38 cellular contexts compared by ENCODE assay signal in genomic region chr10:129400426-129400825, GRCh38.
"Had no signal": no experiment of that assay in that cellular context is flagged by ENCODE, and none has a peak within 500 bp of the region (broad histone marks: within the 10 kb centered on the region; RNA-seq: fewer than 3 reads in every experiment).

No MANE protein-coding gene starts in this region.

- H3K4me1 ChIP-seq: ascending aorta had no signal

- H3K4me3 ChIP-seq: ascending aorta, cardiac muscle cell had no signal

- H3K27ac Mint-ChIP-seq: activated CD4-positive, alpha-beta memory T cell treated with anti-CD3 and anti-CD28 coated beads, Interleukin-2, amount 10 ng/mL, durations not matched to agents 7 days and 5 days; activated CD4-positive, alpha-beta T cell treated with anti-CD3 and anti-CD28 coated beads for 36 hours; activated CD4-positive, alpha-beta T cell treated with anti-CD3 and anti-CD28 coated beads, Interleukin-2, amount 10 ng/mL, durations not matched to agents 7 days and 5 days; activated CD8-positive, alpha-beta memory T cell treated with anti-CD3 and anti-CD28 coated beads, Interleukin-2, amount 10 ng/mL, durations not matched to agents 7 days and 5 days; activated CD8-positive, alpha-beta T cell treated with anti-CD3 and anti-CD28 coated beads, Interleukin-2, amount 10 ng/mL, durations not matched to agents 7 days and 5 days; activated naive CD4-positive, alpha-beta T cell treated with anti-CD3 and anti-CD28 coated beads, Interleukin-2, amount 10 ng/mL, durations not matched to agents 7 days and 5 days; activated naive CD4-positive, alpha-beta T cell treated with anti-CD3 and anti-CD28 coated beads, Interleukin-2, amount 50 U/mL, for 24 hours; activated naive CD8-positive, alpha-beta T cell; activated naive CD8-positive, alpha-beta T cell treated with anti-CD3 and anti-CD28 coated beads, Interleukin-2, amount 10 ng/mL, durations not matched to agents 7 days and 5 days; activated naive CD8-positive, alpha-beta T cell treated with anti-CD3 and anti-CD28 coated beads, Interleukin-2, amount 50 U/mL, for 24 hours; activated T-cell treated with anti-CD3 and anti-CD28 coated beads, Interleukin-2, amount 50 U/mL, for 24 hours; activated T-helper 2 cell treated with anti-CD3 and anti-CD28 coated beads, Interferon-gamma antibody, Interleukin-2, Interleukin-4, amounts not matched to agents 10 μg/mL and 5 μg/mL and 100 μg/mL, durations not matched to agents 14 hours and 24 hours and 36 hours; brain; T-helper 1 cell treated with Interleukin-12 subunit alpha and Interleukin-12 subunit beta and Interleukin-4 antibody, amounts not matched to agents 30 μg/mL and 1 μg/mL, for 36 hours; T-helper 2 cell treated with Interferon-gamma antibody and Interleukin-4, amounts not matched to agents 5 μg/mL and 100 μg/mL, for 36 hours; WTC11 had no signal

- H3K9me3 ChIP-seq: ascending aorta had no signal

- H3K27ac ChIP-seq: ascending aorta, cardiac muscle cell, VCaP had no signal

- H3K27me3 Mint-ChIP-seq: activated CD4-positive, alpha-beta memory T cell treated with anti-CD3 and anti-CD28 coated beads, Interleukin-2, amount 10 ng/mL, durations not matched to agents 7 days and 5 days; activated CD4-positive, alpha-beta T cell treated with anti-CD3 and anti-CD28 coated beads for 36 hours; activated CD4-positive, alpha-beta T cell treated with anti-CD3 and anti-CD28 coated beads, Interleukin-2, amount 10 ng/mL, durations not matched to agents 7 days and 5 days; activated CD8-positive, alpha-beta memory T cell treated with anti-CD3 and anti-CD28 coated beads, Interleukin-2, amount 10 ng/mL, durations not matched to agents 7 days and 5 days; activated naive CD4-positive, alpha-beta T cell treated with anti-CD3 and anti-CD28 coated beads, Interleukin-2, amount 10 ng/mL, durations not matched to agents 7 days and 5 days; activated naive CD4-positive, alpha-beta T cell treated with anti-CD3 and anti-CD28 coated beads, Interleukin-2, amount 50 U/mL, for 24 hours; activated naive CD8-positive, alpha-beta T cell; activated naive CD8-positive, alpha-beta T cell treated with anti-CD3 and anti-CD28 coated beads, Interleukin-2, amount 10 ng/mL, durations not matched to agents 7 days and 5 days; activated naive CD8-positive, alpha-beta T cell treated with anti-CD3 and anti-CD28 coated beads, Interleukin-2, amount 50 U/mL, for 24 hours had no signal

- H3K36me3 ChIP-seq: ascending aorta, cardiac muscle cell had no signal

- H3K4me1 Mint-ChIP-seq: activated CD4-positive, alpha-beta memory T cell treated with anti-CD3 and anti-CD28 coated beads, Interleukin-2, amount 10 ng/mL, durations not matched to agents 7 days and 5 days; activated CD4-positive, alpha-beta T cell treated with anti-CD3 and anti-CD28 coated beads for 36 hours; activated CD4-positive, alpha-beta T cell treated with anti-CD3 and anti-CD28 coated beads, Interleukin-2, amount 10 ng/mL, durations not matched to agents 7 days and 5 days; activated CD8-positive, alpha-beta memory T cell treated with anti-CD3 and anti-CD28 coated beads, Interleukin-2, amount 10 ng/mL, durations not matched to agents 7 days and 5 days; activated naive CD4-positive, alpha-beta T cell treated with anti-CD3 and anti-CD28 coated beads, Interleukin-2, amount 10 ng/mL, durations not matched to agents 7 days and 5 days; activated naive CD4-positive, alpha-beta T cell treated with anti-CD3 and anti-CD28 coated beads, Interleukin-2, amount 50 U/mL, for 24 hours; activated naive CD8-positive, alpha-beta T cell treated with anti-CD3 and anti-CD28 coated beads, Interleukin-2, amount 10 ng/mL, durations not matched to agents 7 days and 5 days; activated naive CD8-positive, alpha-beta T cell treated with anti-CD3 and anti-CD28 coated beads, Interleukin-2, amount 50 U/mL, for 24 hours; central memory CD8-positive, alpha-beta T cell had no signal

- FAIRE-seq: bronchial epithelial cell, TTC549 had no signal

- H3K4me3 Mint-ChIP-seq: activated CD4-positive, alpha-beta memory T cell treated with anti-CD3 and anti-CD28 coated beads, Interleukin-2, amount 10 ng/mL, durations not matched to agents 7 days and 5 days; activated CD4-positive, alpha-beta T cell treated with anti-CD3 and anti-CD28 coated beads for 36 hours; activated CD4-positive, alpha-beta T cell treated with anti-CD3 and anti-CD28 coated beads, Interleukin-2, amount 10 ng/mL, durations not matched to agents 7 days and 5 days; activated CD8-positive, alpha-beta memory T cell treated with anti-CD3 and anti-CD28 coated beads, Interleukin-2, amount 10 ng/mL, durations not matched to agents 7 days and 5 days; activated CD8-positive, alpha-beta T cell treated with anti-CD3 and anti-CD28 coated beads, Interleukin-2, amount 10 ng/mL, durations not matched to agents 7 days and 5 days; activated naive CD4-positive, alpha-beta T cell treated with anti-CD3 and anti-CD28 coated beads, Interleukin-2, amount 10 ng/mL, durations not matched to agents 7 days and 5 days; activated naive CD4-positive, alpha-beta T cell treated with anti-CD3 and anti-CD28 coated beads, Interleukin-2, amount 50 U/mL, for 24 hours; activated naive CD8-positive, alpha-beta T cell; activated naive CD8-positive, alpha-beta T cell treated with anti-CD3 and anti-CD28 coated beads, Interleukin-2, amount 10 ng/mL, durations not matched to agents 7 days and 5 days; activated naive CD8-positive, alpha-beta T cell treated with anti-CD3 and anti-CD28 coated beads, Interleukin-2, amount 50 U/mL, for 24 hours; activated T-cell treated with anti-CD3 and anti-CD28 coated beads, Interleukin-2, amount 50 U/mL, for 24 hours; brain; central memory CD8-positive, alpha-beta T cell; T-helper 1 cell treated with Interleukin-12 subunit alpha and Interleukin-12 subunit beta and Interleukin-4 antibody, amounts not matched to agents 30 μg/mL and 1 μg/mL, for 36 hours; T-helper 2 cell treated with Interferon-gamma antibody and Interleukin-4, amounts not matched to agents 5 μg/mL and 100 μg/mL, for 36 hours; WTC11 had no signal

- H3K27me3 ChIP-seq: ascending aorta, cardiac muscle cell had no signal

- H3K36me3 Mint-ChIP-seq: activated CD8-positive, alpha-beta memory T cell treated with anti-CD3 and anti-CD28 coated beads, Interleukin-2, amount 10 ng/mL, durations not matched to agents 7 days and 5 days; activated naive CD4-positive, alpha-beta T cell treated with anti-CD3 and anti-CD28 coated beads, Interleukin-2, amount 10 ng/mL, durations not matched to agents 7 days and 5 days; activated naive CD4-positive, alpha-beta T cell treated with anti-CD3 and anti-CD28 coated beads, Interleukin-2, amount 50 U/mL, for 24 hours; activated naive CD8-positive, alpha-beta T cell; activated naive CD8-positive, alpha-beta T cell treated with anti-CD3 and anti-CD28 coated beads, Interleukin-2, amount 10 ng/mL, durations not matched to agents 7 days and 5 days; brain; WTC11 had no signal

- DNase-seq: activated CD4-positive, alpha-beta memory T cell treated with anti-CD3 and anti-CD28 coated beads, Interleukin-2, amount 10 ng/mL, durations not matched to agents 7 days and 5 days; activated CD4-positive, alpha-beta T cell treated with anti-CD3 and anti-CD28 coated beads for 1 hour; activated CD4-positive, alpha-beta T cell treated with anti-CD3 and anti-CD28 coated beads for 36 hours; activated CD4-positive, alpha-beta T cell treated with anti-CD3 and anti-CD28 coated beads for 48 hours; activated CD4-positive, alpha-beta T cell treated with anti-CD3 and anti-CD28 coated beads, Interleukin-2, amount 10 ng/mL, durations not matched to agents 7 days and 5 days; activated CD4-positive, alpha-beta T cell treated with anti-CD3 and anti-CD28 coated beads, Interleukin-2, amount 50 U/mL, for 48 hours; activated CD4-positive, CD25-positive, alpha-beta regulatory T cell; activated CD8-positive, alpha-beta memory T cell treated with anti-CD3 and anti-CD28 coated beads for 24 hours; activated CD8-positive, alpha-beta memory T cell treated with anti-CD3 and anti-CD28 coated beads, Interleukin-2, amount 10 ng/mL, durations not matched to agents 7 days and 5 days; activated CD8-positive, alpha-beta memory T cell treated with anti-CD3 and anti-CD28 coated beads, Interleukin-2, amount 50 U/mL, for 48 hours; activated CD8-positive, alpha-beta T cell treated with anti-CD3 and anti-CD28 coated beads, Interleukin-2, amount 10 ng/mL, durations not matched to agents 7 days and 5 days; activated effector memory CD4-positive, alpha-beta T cell treated with Interleukin-2 at 50 U/mL for 16 hours; activated gamma-delta T cell; activated naive CD4-positive, alpha-beta T cell treated with anti-CD3 and anti-CD28 coated beads, Interleukin-2, amount 10 ng/mL, durations not matched to agents 7 days and 5 days; activated naive CD4-positive, alpha-beta T cell treated with Interleukin-2 at 50 U/mL for 16 hours; activated naive CD8-positive, alpha-beta T cell treated with anti-CD3 and anti-CD28 coated beads, Interleukin-2, amount 10 ng/mL, durations not matched to agents 7 days and 5 days; activated naive CD8-positive, alpha-beta T cell treated with anti-CD3 and anti-CD28 coated beads, Interleukin-2, amount 50 U/mL, for 24 hours; activated T-cell treated with anti-CD3 and anti-CD28 coated beads, Interleukin-2, amount 50 U/mL, for 24 hours; activated T-cell treated with anti-CD3 and anti-CD28 coated beads, Interleukin-2, amount 50 U/mL, for 48 hours; amygdala; anterior cingulate cortex; caudate nucleus; T-helper 1 cell; T-helper 2 cell; T-helper 9 cell had no signal

- H3K9me3 Mint-ChIP-seq: activated CD4-positive, alpha-beta memory T cell treated with anti-CD3 and anti-CD28 coated beads, Interleukin-2, amount 10 ng/mL, durations not matched to agents 7 days and 5 days; activated CD4-positive, alpha-beta T cell treated with anti-CD3 and anti-CD28 coated beads, Interleukin-2, amount 10 ng/mL, durations not matched to agents 7 days and 5 days; activated naive CD4-positive, alpha-beta T cell treated with anti-CD3 and anti-CD28 coated beads, Interleukin-2, amount 10 ng/mL, durations not matched to agents 7 days and 5 days; activated naive CD4-positive, alpha-beta T cell treated with anti-CD3 and anti-CD28 coated beads, Interleukin-2, amount 50 U/mL, for 24 hours; activated naive CD8-positive, alpha-beta T cell treated with anti-CD3 and anti-CD28 coated beads, Interleukin-2, amount 10 ng/mL, durations not matched to agents 7 days and 5 days; activated naive CD8-positive, alpha-beta T cell treated with anti-CD3 and anti-CD28 coated beads, Interleukin-2, amount 50 U/mL, for 24 hours; activated T-cell treated with anti-CD3 and anti-CD28 coated beads, Interleukin-2, amount 50 U/mL, for 24 hours; activated T-helper 2 cell treated with anti-CD3 and anti-CD28 coated beads, Interferon-gamma antibody, Interleukin-2, Interleukin-4, amounts not matched to agents 10 μg/mL and 5 μg/mL and 100 μg/mL, durations not matched to agents 14 hours and 24 hours and 36 hours; central memory CD8-positive, alpha-beta T cell; T-helper 1 cell treated with Interleukin-12 subunit alpha and Interleukin-12 subunit beta and Interleukin-4 antibody, amounts not matched to agents 30 μg/mL and 1 μg/mL, for 36 hours; T-helper 2 cell treated with Interferon-gamma antibody and Interleukin-4, amounts not matched to agents 5 μg/mL and 100 μg/mL, for 36 hours had no signal
